Comparison of ENCODE assay signal across 15 cellular contexts in genomic region chr5:38725419-38725865, GRCh38.
A peak's percentile ranks its signal among the peaks of the same experiment; 100 is the strongest.
DNase-seq lines count a peak whose midpoint lies in the region; ATAC-seq and TF ChIP-seq lines count a peak whose summit lies in the region.
"Had no signal": no experiment of that assay in that cellular context is flagged by ENCODE, and none has a peak within 500 bp of the region (broad histone marks: within the 10 kb centered on the region; RNA-seq: fewer than 3 reads in every experiment).

No MANE protein-coding gene starts in this region.

- H3K36me3 ChIP-seq in NT2/D1 (ENCODE audit: insufficient read depth, insufficient read length, low read length) (no peaks in the 10 kb centered on the region), mammary epithelial cell (ENCODE audit: insufficient read depth, low read length) (no peaks in the 10 kb centered on the region), PC-9 (ENCODE audit: low read depth) (no peaks in the 10 kb centered on the region)
- H3K36me3 ChIP-seq: BLaER1 treated with 17β-estradiol and CSF1 and Interleukin-3, amounts not matched to agents 10 nM and 100 nM; gastroesophageal sphincter; thyroid gland had no signal

- H3K27me3 ChIP-seq in NT2/D1 (ENCODE audit: insufficient read depth, insufficient read length), result no peaks in the 10 kb centered on the region
- H3K27me3 ChIP-seq in layer of hippocampus (ENCODE audit: control insufficient read depth, insufficient read depth, low read length), result no peaks in the 10 kb centered on the region
- H3K27me3 ChIP-seq in mammary epithelial cell (ENCODE audit: insufficient read depth, low read length), result peaks cover 9% of the 10 kb centered on the region
- no peaks in the 10 kb centered on the region; the same call in 1 of the 2 replicates for H3K27me3 ChIP-seq in PC-9 (ENCODE audit: insufficient read depth, low read depth)
- H3K27me3 ChIP-seq: BLaER1 treated with 17β-estradiol and CSF1 and Interleukin-3, amounts not matched to agents 10 nM and 100 nM; gastroesophageal sphincter; thyroid gland had no signal

- H3K79me2 ChIP-seq in mammary epithelial cell (ENCODE audit: insufficient read depth, low read length), result no peaks in the 10 kb centered on the region
- no peaks in the 10 kb centered on the region for H3K79me2 ChIP-seq in PC-9 (ENCODE audit: low read depth)

- H3K27ac ChIP-seq in layer of hippocampus (ENCODE audit: low read depth, low read length) (peak overlapping the region; percentile 62), mammary epithelial cell (ENCODE audit: insufficient read depth, low read depth, low read length) (no peak overlapping the region), PC-9 (no peak overlapping the region)
- H3K27ac ChIP-seq: BLaER1 treated with 17β-estradiol and CSF1 and Interleukin-3, amounts not matched to agents 10 nM and 100 nM; epithelial cell of prostate; gastroesophageal sphincter; thyroid gland had no signal

- no peaks in the 10 kb centered on the region for H4K20me1 ChIP-seq in mammary epithelial cell (ENCODE audit: insufficient read depth, low read length)
- H4K20me1 ChIP-seq in PC-9 (ENCODE audit: insufficient read depth), result no peaks in the 10 kb centered on the region
- H4K20me1 ChIP-seq: BLaER1 treated with 17β-estradiol and CSF1 and Interleukin-3, amounts not matched to agents 10 nM and 100 nM had no signal

- H3K9ac ChIP-seq in NT2/D1 (ENCODE audit: insufficient read length, low read depth) (peak overlapping the region; percentile 32), mammary epithelial cell (ENCODE audit: insufficient read depth, low read length) (no peak overlapping the region)
- H3K9ac ChIP-seq: BLaER1 treated with 17β-estradiol and CSF1 and Interleukin-3, amounts not matched to agents 10 nM and 100 nM had no signal

- POLR2A ChIA-PET in PC-9 (lab: Charles Lee; ENCODE audit: unreplicated experiment), result no interaction called here

- in situ Hi-C loops in mammary epithelial cell (cut with MboI; ENCODE audit: low sequenced_read_pairs in 2 of 2), result no loop called here

- CTCF ChIA-PET in mammary epithelial cell (lab: Charles Lee; ENCODE audit: low non-redundant PET) (no interaction called here), PC-9 (lab: Charles Lee) (interaction anchor here (1.2 kb wide), 1 partner anchor 283 kb away, joined by 3 read pairs; no protein-coding TSS in a partner anchor)

- dilution Hi-C loops in mammary epithelial cell (cut with HindIII; ENCODE audit: low sequenced_read_pairs), result loop anchor here (5.0 kb wide), 1 partner anchor 82 kb away; no protein-coding TSS in a partner anchor

- H3K4me2 ChIP-seq in mammary epithelial cell (ENCODE audit: insufficient read depth, low read depth, low read length) (no peak overlapping the region), PC-9 (no peak overlapping the region)
- H3K4me2 ChIP-seq: BLaER1 treated with 17β-estradiol and CSF1 and Interleukin-3, amounts not matched to agents 10 nM and 100 nM had no signal

- TF ChIP-seq CTCF in mammary epithelial cell (conservative IDR thresholded peaks at IDR 0.05 in 1 of 2, IDR thresholded peaks at IDR 0.05 in 1 of 2; ENCODE audit: extremely low read depth in 1 of 2, insufficient read depth in 1 of 2, low read depth in 1 of 2, low read length in 2 of 2), result no peak
- no peak for TF ChIP-seq CTCF in PC-9 (conservative IDR thresholded peaks at IDR 0.05)

- WGBS in mammary epithelial cell (ENCODE audit: low coverage, missing lambda C conversion rate), result 68% methylated on average over 9 of the region's 9 CpGs

- no TSS peak for BruUV-seq in mammary epithelial cell (replicated peaks; lab: Mats Ljungman, UMichigan)
- BruUV-seq in PC-9 (replicated peaks; lab: Mats Ljungman, UMichigan), result no TSS peak

- intact Hi-C loops in posterior cingulate gyrus (cut with DNase I) (no loop called here), mammary epithelial cell (cut with micrococcal nuclease) (no loop called here), PC-9 (cut with micrococcal nuclease; ENCODE audit: unreplicated experiment) (no loop called here)

- H3K4me3 ChIP-seq in NT2/D1 (ENCODE audit: insufficient read length, low read depth) (no peak overlapping the region), mammary epithelial cell (replicated peaks in 1 of 3; ENCODE audit: insufficient read depth in 1 of 3, low read depth in 2 of 3, low read length in 3 of 3) (no peak overlapping the region), PC-9 (no peak overlapping the region)
- H3K4me3 ChIP-seq: BLaER1 treated with 17β-estradiol and CSF1 and Interleukin-3, amounts not matched to agents 10 nM and 100 nM; gastroesophageal sphincter; thyroid gland had no signal

- H3K9me2 ChIP-seq in PC-9 (ENCODE audit: insufficient read depth), result no peaks in the 10 kb centered on the region

- ATAC-seq in HG03139 (IDR thresholded peaks at IDR 0.05; ENCODE audit: unreplicated experiment), result no peak
- ATAC-seq: gastroesophageal sphincter, SK-N-SH treated with all-trans-retinoic acid at 6 μM for 48 hours had no signal

- H3K4me1 ChIP-seq in NT2/D1 (ENCODE audit: insufficient read depth, insufficient read length) (no peaks in the 10 kb centered on the region), mammary epithelial cell (ENCODE audit: insufficient read depth, low read length) (no peaks in the 10 kb centered on the region), PC-9 (replicated peaks; ENCODE audit: insufficient read depth) (no peaks in the 10 kb centered on the region)
- H3K4me1 ChIP-seq: gastroesophageal sphincter, thyroid gland had no signal

- peak; percentile 22 for DNase-seq in NT2/D1 (ENCODE audit: low read depth, low spot score)
- peak; percentile 36 for DNase-seq in cerebellar cortex (ENCODE audit: low spot score)
- DNase-seq in posterior cingulate gyrus, result peak; percentile 38 to 93 (median 72)
- no peak for DNase-seq in mammary epithelial cell
- no peak for DNase-seq in NCI-H2107 (lab: John Stamatoyannopoulos, UW)
- DNase-seq in PC-9, result no peak
- DNase-seq: activated CD4-positive, alpha-beta memory T cell treated with anti-CD3 and anti-CD28 coated beads, Interleukin-2, amount 10 ng/mL, durations not matched to agents 7 days and 5 days; NCI-H1694; thyroid gland had no signal

- H2AFZ ChIP-seq in mammary epithelial cell (ENCODE audit: low read depth, low read length), result no peak overlapping the region
- H2AFZ ChIP-seq in PC-9, result no peak overlapping the region

- H3F3A ChIP-seq in PC-9 (ENCODE audit: insufficient read depth, low read depth), result no peaks in the 10 kb centered on the region

- no peaks in the 10 kb centered on the region for H3K9me3 ChIP-seq in NT2/D1 (ENCODE audit: insufficient read depth, low read length)
- H3K9me3 ChIP-seq in mammary epithelial cell (replicated peaks; ENCODE audit: insufficient read depth, low read length), result no peaks in the 10 kb centered on the region
- no peaks in the 10 kb centered on the region for H3K9me3 ChIP-seq in PC-9 (ENCODE audit: insufficient read depth, low read depth)
- H3K9me3 ChIP-seq: BLaER1 treated with 17β-estradiol and CSF1 and Interleukin-3, amounts not matched to agents 10 nM and 100 nM; gastroesophageal sphincter; thyroid gland had no signal

Comparison
In these comparisons a context has a peak if more than half of its experiments do, and no peak if none do; other contexts are left out.
1. DNase-seq: peak in NT2/D1 (single experiment), cerebellar cortex (single experiment) and posterior cingulate gyrus (10 of 10); none in mammary epithelial cell (single experiment), NCI-H2107 (single experiment) and PC-9 (0 of 2).